18 cellular contexts compared by ENCODE assay signal in genomic region chr4:2182981-2183380, GRCh38.
"Had no signal": no experiment of that assay in that cellular context is flagged by ENCODE, and none has a peak within 500 bp of the region (broad histone marks: within the 10 kb centered on the region; RNA-seq: fewer than 3 reads in every experiment).

No MANE protein-coding gene starts in this region.

- H3K4me1 Mint-ChIP-seq: activated naive CD8-positive, alpha-beta T cell treated with anti-CD3 and anti-CD28 coated beads for 36 hours; brain; endodermal cell had no signal

- H3K36me3 ChIP-seq: upper lobe of left lung had no signal

- H3K27me3 Mint-ChIP-seq: activated CD4-positive, alpha-beta T cell treated with anti-CD3 and anti-CD28 coated beads, Interleukin-2, amount 10 ng/mL, durations not matched to agents 24 days and 14 days; activated naive CD8-positive, alpha-beta T cell treated with anti-CD3 and anti-CD28 coated beads for 36 hours had no signal

- H3K79me2 ChIP-seq: parathyroid adenoma had no signal

- H2AFZ ChIP-seq: parathyroid adenoma had no signal

- ATAC-seq: naive thymus-derived CD8-positive, alpha-beta T cell had no signal

- H3K27me3 ChIP-seq: stomach, testis, upper lobe of left lung had no signal

- H3K4me1 ChIP-seq: left ventricle myocardium inferior, parathyroid adenoma, stomach, testis, upper lobe of left lung had no signal

- H3K4me3 ChIP-seq: left ventricle myocardium inferior, stomach, testis, upper lobe of left lung had no signal

- DNase-seq: activated CD4-positive, alpha-beta T cell treated with anti-CD3 and anti-CD28 coated beads, Interleukin-2, amount 10 ng/mL, durations not matched to agents 24 days and 14 days; activated CD4-positive, CD25-positive, alpha-beta regulatory T cell; activated CD8-positive, alpha-beta memory T cell treated with anti-CD3 and anti-CD28 coated beads, Interleukin-2, amount 50 U/mL, for 48 hours; activated gamma-delta T cell treated with Interleukin-2 at 50 U/mL for 16 hours; activated naive CD8-positive, alpha-beta T cell treated with anti-CD3 and anti-CD28 coated beads for 36 hours; endodermal cell; erythroblast; foreskin fibroblast; hippocampal formation; kidney; left ventricle myocardium inferior; naive thymus-derived CD8-positive, alpha-beta T cell; stimulated activated CD4-positive, alpha-beta T cell treated with anti-CD3 and anti-CD28 coated beads, Interleukin-1b, Interleukin-23, amount 100 ng/mL, for 48 hours; stomach; testis; upper lobe of left lung had no signal

- H3K27ac ChIP-seq: left ventricle myocardium inferior, parathyroid adenoma, stomach, testis, upper lobe of left lung had no signal

- H3K4me3 Mint-ChIP-seq: activated CD4-positive, alpha-beta T cell treated with anti-CD3 and anti-CD28 coated beads, Interleukin-2, amount 10 ng/mL, durations not matched to agents 24 days and 14 days; activated naive CD8-positive, alpha-beta T cell treated with anti-CD3 and anti-CD28 coated beads for 36 hours; brain; endodermal cell; naive thymus-derived CD8-positive, alpha-beta T cell had no signal

- H3K9me3 ChIP-seq: testis had no signal

- H3K27ac Mint-ChIP-seq: activated CD4-positive, alpha-beta T cell treated with anti-CD3 and anti-CD28 coated beads, Interleukin-2, amount 10 ng/mL, durations not matched to agents 24 days and 14 days; activated naive CD8-positive, alpha-beta T cell treated with anti-CD3 and anti-CD28 coated beads for 36 hours; brain; endodermal cell; naive thymus-derived CD8-positive, alpha-beta T cell had no signal
